ENCODE assay signal across 29 cellular contexts in the genomic region with DNA sequence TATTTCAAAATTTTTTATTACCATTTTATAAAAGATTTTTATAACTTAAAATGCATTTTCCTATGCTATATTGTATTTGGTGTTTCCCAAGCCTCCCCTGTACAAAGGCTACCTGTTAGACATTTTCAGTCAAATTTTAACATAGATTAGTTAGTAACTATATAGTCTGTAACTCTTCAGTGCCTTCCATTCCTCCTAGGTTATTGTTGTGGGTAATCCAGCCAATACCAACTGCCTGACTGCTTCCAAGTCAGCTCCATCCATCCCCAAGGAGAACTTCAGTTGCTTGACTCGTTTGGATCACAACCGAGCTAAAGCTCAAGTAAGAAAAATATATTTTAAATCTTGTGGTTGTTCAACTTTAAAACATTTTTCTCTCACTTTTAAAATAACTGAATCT.
"Had no signal": no experiment of that assay in that cellular context is flagged by ENCODE, and none has a peak within 500 bp of the region (broad histone marks: within the 10 kb centered on the region; RNA-seq: fewer than 3 reads in every experiment).

No MANE protein-coding gene starts in this region.

- H3K27me3 Mint-ChIP-seq: naive thymus-derived CD8-positive, alpha-beta T cell; natural killer cell treated with Interleukin-12 subunit alpha and Interleukin-12 subunit beta and Interleukin-15 and Interleukin-18, amount 100 ng/mL, for 72 hours; progenitor cell of endocrine pancreas; stimulated activated naive B cell treated with anti-CD40 and anti-IgM and Interleukin-4, amounts not matched to agents 10 μg/mL and 1 μg/mL and 100 μg/mL, for 72 hours; stimulated activated naive CD8-positive, alpha-beta T cell treated with anti-CD3 and anti-CD28 coated beads, Interleukin-15, Interleukin-2, amounts not matched to agents 100 ng/mL and 50 ng/mL, for 24 hours had no signal

- H3K9me3 Mint-ChIP-seq: naive thymus-derived CD8-positive, alpha-beta T cell; natural killer cell treated with Interleukin-12 subunit alpha and Interleukin-12 subunit beta and Interleukin-15 and Interleukin-18, amount 100 ng/mL, for 72 hours; neural progenitor cell; stimulated activated effector memory CD8-positive, alpha-beta T cell treated with anti-CD3 and anti-CD28 coated beads, Interleukin-12 subunit alpha, Interleukin-12 subunit beta, amount 100 ng/mL, for 72 hours; stimulated activated naive B cell treated with anti-CD40 and anti-IgM and Interleukin-4, amounts not matched to agents 10 μg/mL and 1 μg/mL and 100 μg/mL, for 72 hours; stimulated activated naive CD8-positive, alpha-beta T cell treated with anti-CD3 and anti-CD28 coated beads, Interleukin-15, Interleukin-2, amounts not matched to agents 100 ng/mL and 50 ng/mL, for 24 hours had no signal

- H3K4me3 ChIP-seq: neural progenitor cell, ovary, psoas muscle, right atrium auricular region, right lobe of liver, sigmoid colon, stomach, thoracic aorta, thyroid gland, tibial nerve, upper lobe of left lung, vagina had no signal

- H3K27ac ChIP-seq: neural progenitor cell, ovary, parathyroid adenoma, psoas muscle, right atrium auricular region, right lobe of liver, sigmoid colon, stomach, thoracic aorta, thyroid gland, tibial nerve, upper lobe of left lung, vagina had no signal

- H3K4me3 Mint-ChIP-seq: naive thymus-derived CD8-positive, alpha-beta T cell; natural killer cell treated with Interleukin-12 subunit alpha and Interleukin-12 subunit beta and Interleukin-15 and Interleukin-18, amount 100 ng/mL, for 72 hours; neural progenitor cell; stimulated activated effector memory CD8-positive, alpha-beta T cell treated with anti-CD3 and anti-CD28 coated beads, Interleukin-12 subunit alpha, Interleukin-12 subunit beta, amount 100 ng/mL, for 72 hours; stimulated activated naive B cell treated with anti-CD40 and anti-IgM and Interleukin-4, amounts not matched to agents 10 μg/mL and 1 μg/mL and 100 μg/mL, for 72 hours; stimulated activated naive CD8-positive, alpha-beta T cell treated with anti-CD3 and anti-CD28 coated beads, Interleukin-15, Interleukin-2, amounts not matched to agents 100 ng/mL and 50 ng/mL, for 24 hours had no signal

- H3K4me1 Mint-ChIP-seq: neural progenitor cell had no signal

- DNase-seq: naive thymus-derived CD8-positive, alpha-beta T cell; occipital lobe; ovary; posterior cingulate gyrus; psoas muscle; retina; right lobe of liver; sigmoid colon; small intestine; stimulated activated CD4-positive, alpha-beta T cell treated with anti-CD3 and anti-CD28 coated beads, Interleukin-15, amount 100 ng/mL, for 24 hours; stimulated activated CD4-positive, alpha-beta T cell treated with anti-CD3 and anti-CD28 coated beads, Interleukin-2, amount 100 ng/mL, for 24 hours; stimulated activated CD4-positive, alpha-beta T cell treated with anti-CD3 and anti-CD28 coated beads, Interleukin-2, amount 100 ng/mL, for 48 hours; stimulated activated CD4-positive, alpha-beta T cell treated with anti-CD3 and anti-CD28 coated beads, Interleukin-4, amount 100 ng/mL, for 24 hours; stimulated activated naive B cell treated with anti-CD40 and anti-IgM and Interleukin-4, amounts not matched to agents 10 μg/mL and 1 μg/mL and 100 μg/mL, for 72 hours; stimulated activated naive CD4-positive, alpha-beta T cell treated with Interleukin-2 at 50 U/mL for 16 hours; stomach; thyroid gland; trophoblast cell; upper lobe of left lung had no signal

- H3K27ac Mint-ChIP-seq: natural killer cell treated with Interleukin-12 subunit alpha and Interleukin-12 subunit beta and Interleukin-15 and Interleukin-18, amount 100 ng/mL, for 72 hours; neural progenitor cell; progenitor cell of endocrine pancreas; stimulated activated effector memory CD8-positive, alpha-beta T cell treated with anti-CD3 and anti-CD28 coated beads, Interleukin-12 subunit alpha, Interleukin-12 subunit beta, amount 100 ng/mL, for 72 hours; stimulated activated naive B cell treated with anti-CD40 and anti-IgM and Interleukin-4, amounts not matched to agents 10 μg/mL and 1 μg/mL and 100 μg/mL, for 72 hours; stimulated activated naive CD8-positive, alpha-beta T cell treated with anti-CD3 and anti-CD28 coated beads, Interleukin-15, Interleukin-2, amounts not matched to agents 100 ng/mL and 50 ng/mL, for 24 hours had no signal

- H3K9me3 ChIP-seq: ovary, psoas muscle, right atrium auricular region, right lobe of liver, sigmoid colon, stomach, thoracic aorta, thyroid gland, tibial nerve, upper lobe of left lung, vagina had no signal

- ATAC-seq: naive thymus-derived CD8-positive, alpha-beta T cell; natural killer cell treated with Interleukin-12 subunit alpha and Interleukin-12 subunit beta and Interleukin-15 and Interleukin-18, amount 100 ng/mL, for 72 hours; psoas muscle; right lobe of liver; stimulated activated effector memory CD8-positive, alpha-beta T cell treated with anti-CD3 and anti-CD28 coated beads, Interleukin-12 subunit alpha, Interleukin-12 subunit beta, amount 100 ng/mL, for 72 hours; stimulated activated naive B cell treated with anti-CD40 and anti-IgM and Interleukin-4, amounts not matched to agents 10 μg/mL and 1 μg/mL and 100 μg/mL, for 72 hours had no signal

- H3K27me3 ChIP-seq: neural progenitor cell, ovary, right atrium auricular region, right lobe of liver, sigmoid colon, stomach, thyroid gland, tibial nerve, upper lobe of left lung, vagina had no signal

- H3K36me3 ChIP-seq: ovary had no signal

- H3K4me1 ChIP-seq: neural progenitor cell, parathyroid adenoma, psoas muscle, upper lobe of left lung had no signal
